11 cellular contexts compared by ENCODE assay signal in genomic region chr3:126267976-126268615, GRCh38.
DNase-seq lines count a peak whose midpoint lies in the region; ATAC-seq, FAIRE-seq and TF ChIP-seq lines count a peak whose summit lies in the region.
"Had no signal": no experiment of that assay in that cellular context is flagged by ENCODE, and none has a peak within 500 bp of the region (broad histone marks: within the 10 kb centered on the region; RNA-seq: fewer than 3 reads in every experiment).

No MANE protein-coding gene starts in this region.

- TF ChIP-seq CTCF in A549 (IDR thresholded peaks at IDR 0.05) (no peak), adrenal gland (IDR thresholded peaks at IDR 0.05) (no peak), foreskin fibroblast (IDR thresholded peaks at IDR 0.05; ENCODE audit: low read depth, low read length) (no peak), pancreas (IDR thresholded peaks at IDR 0.05) (no peak)

- H3K36me3 ChIP-seq in adrenal gland (replicated peaks in 1 of 2), result no peaks in the 10 kb centered on the region
- H3K36me3 ChIP-seq in pancreas, result no peaks in the 10 kb centered on the region
- H3K36me3 ChIP-seq: BLaER1 had no signal

- DNase-seq in A549 (ENCODE audit: low read depth in 1 of 2, low spot score in 1 of 2), result no peak
- no peak for DNase-seq in adrenal gland
- no peak for DNase-seq in foreskin fibroblast
- DNase-seq in pancreas, result peak in 2 of 6 donors; percentile 37 to 54
- no peak for DNase-seq in midbrain (lab: John Stamatoyannopoulos, UW)
- DNase-seq in activated CD4-positive, alpha-beta T cell treated with anti-CD3 and anti-CD28 coated beads for 4 hours, result no peak
- DNase-seq: NCI-H1048 had no signal

- H3K9me3 ChIP-seq in A549 (no peaks in the 10 kb centered on the region), adrenal gland (replicated peaks in 1 of 3) (no peaks in the 10 kb centered on the region), pancreas (no peaks in the 10 kb centered on the region)
- H3K9me3 ChIP-seq: BLaER1 had no signal

- H3K27ac ChIP-seq in A549, result peak overlapping the region; percentile 73 to 88
- H3K27ac ChIP-seq in adrenal gland, result peak overlapping the region in 4 of 5 donors; percentile 44 to 95 (median 72)
- H3K27ac ChIP-seq in pancreas, result peak overlapping the region; percentile 55 to 96 (median 76)
- H3K27ac ChIP-seq: BLaER1 had no signal

- POLR2A ChIA-PET in A549 (lab: Yijun Ruan, JAX), result interaction anchor here (1.2 kb wide), 1 partner anchor 16 kb away, joined by 4 read pairs; no protein-coding TSS in a partner anchor

- CTCF ChIA-PET in A549 (lab: Yijun Ruan, JAX), result interaction anchor here (1.1 to 1.2 kb wide), 2 partner anchors 14 to 125 kb away, joined by 3 to 5 read pairs; no protein-coding TSS in a partner anchor

- TF ChIP-seq RAD21 in A549 (conservative IDR thresholded peaks at IDR 0.05 in 1 of 2, IDR thresholded peaks at IDR 0.05 in 1 of 2), result no peak

- FAIRE-seq in A549 (lab: Jason Lieb, UNC) (no peak), pancreas (lab: Jason Lieb, UNC) (no peak)

- TF ChIP-seq POLR2A in A549 (IDR thresholded peaks at IDR 0.05; ENCODE audit: low read length), result no peak
- TF ChIP-seq POLR2A in adrenal gland (IDR thresholded peaks at IDR 0.05), result no peak

- H3K27me3 ChIP-seq in adrenal gland, result no peaks in the 10 kb centered on the region
- H3K27me3 ChIP-seq in pancreas, result no peaks in the 10 kb centered on the region

- intact Hi-C loops in adrenal gland (cut with DNase I) (no loop called here), pancreas (cut with DNase I) (loop anchor here in 1 of 3 donors (5.0 kb wide), 1 partner anchor 84 kb away; no protein-coding TSS in a partner anchor)

- no peak for TF ChIP-seq EP300 in A549 (IDR thresholded peaks at IDR 0.05)

- H3K4me1 ChIP-seq in A549 (peaks cover 23% of the 10 kb centered on the region), adrenal gland (replicated peaks in 1 of 2) (peaks cover 15 to 29% of the 10 kb centered on the region in 2 donors), pancreas (peaks cover 46 to 63% (median 47%) of the 10 kb centered on the region in 3 donors)
- H3K4me1 ChIP-seq: BLaER1 had no signal

- H3K4me2 ChIP-seq in A549, result peak overlapping the region; percentile 75
- H3K4me2 ChIP-seq: BLaER1 had no signal

- H3K4me3 ChIP-seq in A549, result peak overlapping the region; percentile 42; the same call in 2 of the 3 replicates
- H3K4me3 ChIP-seq in adrenal gland, result peak overlapping the region in 1 of 4 donors; percentile 45
- H3K4me3 ChIP-seq in foreskin fibroblast (ENCODE audit: low read depth in 1 of 2, low read length in 2 of 2), result peak overlapping the region; percentile 34 to 41
- H3K4me3 ChIP-seq in pancreas, result peak overlapping the region in 1 of 4 donors; percentile 38
- H3K4me3 ChIP-seq: BLaER1 had no signal

- ATAC-seq in A549 (no peak), pancreas (no peak), GM19328 (IDR thresholded peaks at IDR 0.05; ENCODE audit: unreplicated experiment) (no peak), GM21576 (IDR thresholded peaks at IDR 0.05; ENCODE audit: unreplicated experiment) (no peak)
- ATAC-seq: activated CD4-positive, CD25-positive, alpha-beta regulatory T cell treated with anti-CD3 and anti-CD28 coated beads, Interleukin-2, amount 50 U/mL, for 24 hours had no signal

- 98% methylated on average over 11 of the region's 15 CpGs for WGBS in A549 (ENCODE audit: missing lambda C conversion rate)
- 67 to 73% (median 70%) methylated on average over 11 to 15 of the region's 15 CpGs for WGBS in adrenal gland, 4 donors
- 73 to 79% methylated on average over 15 of the region's 15 CpGs for WGBS in pancreas, 2 donors

TF ChIP-seq in A549, 52 proteins besides CTCF, POLR2A, EP300 and RAD21:
- TF ChIP-seq ZNF302 (CRISPR knock-in tag; IDR thresholded peaks at IDR 0.05) (no peak), MAFK (IDR thresholded peaks at IDR 0.05; ENCODE audit: partially characterized antibody) (no peak), CBX8 (IDR thresholded peaks at IDR 0.05) (no peak), NFE2L2 (conservative IDR thresholded peaks at IDR 0.05; ENCODE audit: low read length) (no peak), GATA3 (IDR thresholded peaks at IDR 0.05; ENCODE audit: borderline replicate concordance) (no peak), ZSCAN20 (CRISPR knock-in tag; IDR thresholded peaks at IDR 0.05) (no peak), SREBF2 (IDR thresholded peaks at IDR 0.05) (no peak), RFX5 (IDR thresholded peaks at IDR 0.05) (no peak), PHF8 (IDR thresholded peaks at IDR 0.05; ENCODE audit: borderline replicate concordance, low read depth) (no peak), BHLHE40 (IDR thresholded peaks at IDR 0.05; ENCODE audit: low read depth, low read length) (no peak), ZC3H11A (IDR thresholded peaks at IDR 0.05) (no peak), HEYL (CRISPR knock-in tag; IDR thresholded peaks at IDR 0.05) (no peak)
- TF ChIP-seq, protein P1, sequence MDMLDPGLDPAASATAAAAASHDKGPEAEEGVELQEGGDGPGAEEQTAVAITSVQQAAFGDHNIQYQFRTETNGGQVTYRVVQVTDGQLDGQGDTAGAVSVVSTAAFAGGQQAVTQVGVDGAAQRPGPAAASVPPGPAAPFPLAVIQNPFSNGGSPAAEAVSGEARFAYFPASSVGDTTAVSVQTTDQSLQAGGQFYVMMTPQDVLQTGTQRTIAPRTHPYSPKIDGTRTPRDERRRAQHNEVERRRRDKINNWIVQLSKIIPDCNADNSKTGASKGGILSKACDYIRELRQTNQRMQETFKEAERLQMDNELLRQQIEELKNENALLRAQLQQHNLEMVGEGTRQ (IDR thresholded peaks at IDR 0.05), result no peak
